Comparison of ENCODE assay signal across 24 cellular contexts in the genomic region with DNA sequence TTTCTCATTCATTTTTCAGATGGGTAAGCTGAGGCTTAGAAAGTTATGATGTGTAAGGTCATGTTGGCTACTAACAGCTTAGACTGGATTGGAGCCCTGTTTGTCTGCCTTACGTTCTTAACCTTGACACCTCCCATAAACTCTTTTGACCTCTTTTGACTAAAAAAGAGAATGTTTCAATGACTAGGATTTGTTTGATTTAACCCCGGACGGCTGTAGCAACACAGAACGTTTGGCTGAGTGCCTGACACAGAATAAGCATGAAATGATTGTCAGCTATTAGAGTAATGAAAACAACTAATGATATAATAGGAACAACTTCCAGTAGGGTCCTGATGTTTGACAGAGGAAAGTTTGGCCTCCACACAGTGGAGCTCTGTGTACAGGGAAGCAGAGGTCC.
"Had no signal": no experiment of that assay in that cellular context is flagged by ENCODE, and none has a peak within 500 bp of the region (broad histone marks: within the 10 kb centered on the region; RNA-seq: fewer than 3 reads in every experiment).

No MANE protein-coding gene starts in this region.

- H3K36me3 Mint-ChIP-seq: stimulated activated memory B cell treated with anti-CD40 and anti-IgM and Interleukin-4, amounts not matched to agents 10 μg/mL and 1 μg/mL and 100 μg/mL, for 72 hours had no signal

- H3K27ac ChIP-seq: hepatocyte, left ventricle myocardium inferior, pancreas, prostate gland, upper lobe of right lung had no signal

- H3K4me1 ChIP-seq: left ventricle myocardium inferior, pancreas, prostate gland, tibial nerve, upper lobe of right lung had no signal

- H3K9me3 ChIP-seq: mucosa of descending colon, pancreas, prostate gland had no signal

- H3K27me3 ChIP-seq: hepatocyte, pancreas, tibial nerve, upper lobe of right lung had no signal

- H3K4me2 ChIP-seq: hepatocyte had no signal

- H3K4me3 Mint-ChIP-seq: naive thymus-derived CD4-positive, alpha-beta T cell; natural killer cell treated with Interleukin-12 subunit alpha and Interleukin-12 subunit beta and Interleukin-15 and Interleukin-18, amount 100 ng/mL, for 72 hours; stimulated activated memory B cell treated with anti-CD40 and anti-IgM and Interleukin-4, amounts not matched to agents 10 μg/mL and 1 μg/mL and 100 μg/mL, for 72 hours; stimulated activated naive CD8-positive, alpha-beta T cell treated with anti-CD3 and anti-CD28 coated beads, Interleukin-15, amount 100 ng/mL, for 72 hours had no signal

- DNase-seq: left ventricle myocardium inferior; midbrain; mucosa of descending colon; naive thymus-derived CD4-positive, alpha-beta T cell; pancreas; posterior cingulate gyrus; retina; right cardiac atrium; small intestine; stimulated activated CD4-positive, alpha-beta T cell treated with anti-CD3 and anti-CD28 coated beads, Interleukin-1b, Interleukin-23, amount 100 ng/mL, for 48 hours; stimulated activated CD4-positive, alpha-beta T cell treated with anti-CD3 and anti-CD28 coated beads, Interleukin-2, amount 100 ng/mL, for 48 hours; stimulated activated CD4-positive, alpha-beta T cell treated with anti-CD3 and anti-CD28 coated beads, Interleukin-4, amount 100 ng/mL, for 4 hours; stimulated activated CD8-positive, alpha-beta memory T cell treated with anti-CD3 and anti-CD28 coated beads, Interleukin-4, amount 100 ng/mL, for 48 hours; stimulated activated naive CD4-positive, alpha-beta T cell treated with Interleukin-2 at 50 U/mL for 16 hours; stimulated activated naive CD8-positive, alpha-beta T cell treated with anti-CD3 and anti-CD28 coated beads, Interleukin-15, amount 100 ng/mL, for 72 hours; substantia nigra; upper lobe of right lung had no signal

- H3K4me1 Mint-ChIP-seq: stimulated activated memory B cell treated with anti-CD40 and anti-IgM and Interleukin-4, amounts not matched to agents 10 μg/mL and 1 μg/mL and 100 μg/mL, for 72 hours; stimulated activated naive CD8-positive, alpha-beta T cell treated with anti-CD3 and anti-CD28 coated beads, Interleukin-15, amount 100 ng/mL, for 72 hours had no signal

- H3K9me3 Mint-ChIP-seq: natural killer cell treated with Interleukin-12 subunit alpha and Interleukin-12 subunit beta and Interleukin-15 and Interleukin-18, amount 100 ng/mL, for 72 hours; stimulated activated memory B cell treated with anti-CD40 and anti-IgM and Interleukin-4, amounts not matched to agents 10 μg/mL and 1 μg/mL and 100 μg/mL, for 72 hours had no signal

- H3K79me2 ChIP-seq: hepatocyte had no signal

- H3K36me3 ChIP-seq: left ventricle myocardium inferior, pancreas, prostate gland, tibial nerve, upper lobe of right lung had no signal

- H3K27ac Mint-ChIP-seq: naive thymus-derived CD4-positive, alpha-beta T cell; natural killer cell treated with Interleukin-12 subunit alpha and Interleukin-12 subunit beta and Interleukin-15 and Interleukin-18, amount 100 ng/mL, for 72 hours; stimulated activated memory B cell treated with anti-CD40 and anti-IgM and Interleukin-4, amounts not matched to agents 10 μg/mL and 1 μg/mL and 100 μg/mL, for 72 hours; stimulated activated naive CD8-positive, alpha-beta T cell treated with anti-CD3 and anti-CD28 coated beads, Interleukin-15, amount 100 ng/mL, for 72 hours had no signal

- FAIRE-seq: pancreas, small intestine, urothelium cell line had no signal

- H3K4me3 ChIP-seq: hepatocyte, left ventricle myocardium inferior, lung, mucosa of descending colon, pancreas, prostate gland, tibial nerve, upper lobe of right lung had no signal

- H2AFZ ChIP-seq: hepatocyte had no signal
